Comparison of ENCODE assay signal across 1 cellular context in the genomic region with DNA sequence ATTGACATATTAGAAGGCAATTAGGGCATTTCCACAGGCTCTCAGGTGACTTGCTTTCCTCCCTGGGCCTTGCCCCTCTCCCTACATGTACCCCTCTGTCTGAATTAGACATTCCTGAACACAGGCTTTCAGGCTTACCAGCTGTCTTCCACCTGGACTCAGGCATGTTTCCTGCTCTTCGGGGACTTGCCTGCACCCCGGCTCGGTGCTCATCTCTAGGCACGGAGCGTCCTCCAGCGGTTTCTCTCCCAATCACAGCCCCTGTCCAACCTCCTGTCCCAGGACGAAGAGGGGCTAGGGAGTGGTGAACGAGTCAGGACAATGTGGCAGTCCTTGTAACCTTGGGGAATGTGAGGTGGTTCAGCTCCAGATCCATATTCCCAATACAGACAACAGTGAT.
TF ChIP-seq lines count a peak whose summit lies in the region.

No MANE protein-coding gene starts in this region.

TF ChIP-seq in GM12891, 5 proteins besides CTCF, POLR2A, EP300 and RAD21:
- TF ChIP-seq POLR2AphosphoS5 (IDR thresholded peaks at IDR 0.05; ENCODE audit: low read depth, low read length) = no peak
- no peak for TF ChIP-seq PAX5 (IDR thresholded peaks at IDR 0.05; ENCODE audit: insufficient read depth, low read length, severe bottlenecking)
- TF ChIP-seq TAF1 (IDR thresholded peaks at IDR 0.05; ENCODE audit: low read depth, low read length) = no peak
- TF ChIP-seq POU2F2 (IDR thresholded peaks at IDR 0.05; ENCODE audit: low read depth, low read length) = no peak
- TF ChIP-seq SPI1 (IDR thresholded peaks at IDR 0.05; ENCODE audit: low read depth, low read length) = no peak
